ENCODE assay signal across 17 cellular contexts in the genomic region with DNA sequence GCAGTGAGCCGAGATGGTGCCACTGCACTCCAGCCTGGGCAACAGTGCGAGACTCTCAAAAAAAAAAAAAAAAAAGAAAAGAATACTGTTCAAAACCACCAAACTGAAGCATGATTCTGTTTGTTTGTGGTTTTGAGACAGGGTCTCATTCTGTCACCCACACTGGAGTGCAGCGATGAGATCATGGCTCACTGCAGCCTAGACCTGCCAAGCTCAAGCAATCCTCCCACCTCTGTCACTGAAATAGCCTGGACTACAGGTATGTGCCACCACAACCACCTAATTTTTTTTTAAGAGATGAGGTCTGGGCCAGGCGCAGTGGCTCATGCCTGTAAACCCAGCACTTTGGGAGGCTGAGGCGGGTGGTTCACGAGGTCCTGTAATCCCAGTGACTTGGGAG. TPM values are rescaled to one million over a fixed set of nuclear protein-coding genes. Genes with fewer than 3 reads are reported as not detected.
A peak's percentile ranks its signal among the peaks of the same experiment; 100 is the strongest.
DNase-seq lines count a peak whose midpoint lies in the region; ATAC-seq and TF ChIP-seq lines count a peak whose summit lies in the region.
"Had no signal": no experiment of that assay in that cellular context is flagged by ENCODE, and none has a peak within 500 bp of the region (broad histone marks: within the 10 kb centered on the region; RNA-seq: fewer than 3 reads in every experiment).

No MANE protein-coding gene starts in this region.

- no peak for TF ChIP-seq POLR2A in esophagus muscularis mucosa (IDR thresholded peaks at IDR 0.05; ENCODE audit: low read depth)

- peaks cover 9% of the 10 kb centered on the region for H3K4me1 Mint-ChIP-seq in endodermal cell

- peaks cover 50% of the 10 kb centered on the region for H3K4me1 ChIP-seq in left ventricle myocardium inferior
- H3K4me1 ChIP-seq in endodermal cell (ENCODE audit: control insufficient read depth, insufficient read depth, low read length) = no peaks in the 10 kb centered on the region
- H3K4me1 ChIP-seq in esophagus muscularis mucosa = peaks cover 23 to 46% (median 45%) of the 10 kb centered on the region in 4 donors

- H3K27ac Mint-ChIP-seq in endodermal cell = peak overlapping the region; percentile 44

- DNase-seq in left ventricle myocardium inferior (peak; percentile 1), Right ventricle myocardium inferior (ENCODE audit: missing footprints) (no peak), endodermal cell (no peak), esophagus muscularis mucosa (ENCODE audit: extremely low spot score) (no peak), GM19240 (ENCODE audit: insufficient read length, low spot score) (no peak), cortex of kidney (lab: John Stamatoyannopoulos, UW) (no peak)
- DNase-seq: IMR-90, Karpas-422, MG63, NCI-H1092 treated with DMSO at 0.1 percent for 48 hours, NCI-H146, NCI-H2081, SIG-M5 had no signal

- no peak overlapping the region for H3K9ac ChIP-seq in endodermal cell (ENCODE audit: extremely low read depth, low read length, poor library complexity, severe bottlenecking)

- TF ChIP-seq EP300 in esophagus muscularis mucosa (IDR thresholded peaks at IDR 0.05) = no peak

- H3K27me3 ChIP-seq in left ventricle myocardium inferior (ENCODE audit: low read depth) = no peaks in the 10 kb centered on the region
- H3K27me3 ChIP-seq in endodermal cell (ENCODE audit: control insufficient read depth, insufficient read depth, low read length, poor library complexity, severe bottlenecking) = no peaks in the 10 kb centered on the region
- H3K27me3 ChIP-seq in esophagus muscularis mucosa = no peaks in the 10 kb centered on the region
- H3K27me3 ChIP-seq: MG63 had no signal

- H3K36me3 Mint-ChIP-seq in endodermal cell (ENCODE audit: low read depth) = peaks cover 59% of the 10 kb centered on the region

- ATAC-seq in Right ventricle myocardium inferior = no peak
- ATAC-seq: SK-N-SH treated with all-trans-retinoic acid at 6 μM for 48 hours had no signal

- 89 to 98% methylated on average over 5 to 6 of the region's 6 CpGs for WGBS in endodermal cell (ENCODE audit: insufficient coverage in 1 of 2, insufficient read length in 1 of 2), 2 experiments
- WGBS in esophagus muscularis mucosa = 94% methylated on average over 6 of the region's 6 CpGs

- no peak overlapping the region for H3K4me3 Mint-ChIP-seq in endodermal cell

- H3K36me3 ChIP-seq in left ventricle myocardium inferior = peaks cover 70% of the 10 kb centered on the region
- peaks cover 72% of the 10 kb centered on the region for H3K36me3 ChIP-seq in KOPT-K1 (ENCODE audit: insufficient read depth, low read length)
- peaks cover 72% of the 10 kb centered on the region for H3K36me3 ChIP-seq in endodermal cell (ENCODE audit: control insufficient read depth, insufficient read depth, low read length)
- H3K36me3 ChIP-seq in esophagus muscularis mucosa = peaks cover 19 to 69% (median 55%) of the 10 kb centered on the region in 4 donors

- no peaks in the 10 kb centered on the region for H3K9me3 Mint-ChIP-seq in endodermal cell

- H3K4me3 ChIP-seq in left ventricle myocardium inferior = no peak overlapping the region
- H3K4me3 ChIP-seq in endodermal cell (ENCODE audit: low read length) = no peak overlapping the region
- no peak overlapping the region for H3K4me3 ChIP-seq in esophagus muscularis mucosa
- H3K4me3 ChIP-seq: HAP-1, MG63 had no signal

- TF ChIP-seq CTCF in left ventricle myocardium inferior (IDR thresholded peaks at IDR 0.05; ENCODE audit: borderline replicate concordance) = no peak
- TF ChIP-seq CTCF in endodermal cell (conservative IDR thresholded peaks at IDR 0.05) = no peak
- no peak for TF ChIP-seq CTCF in esophagus muscularis mucosa (IDR thresholded peaks at IDR 0.05)

- no peaks in the 10 kb centered on the region for H3K27me3 Mint-ChIP-seq in endodermal cell (ENCODE audit: insufficient read depth)

- H3K27ac ChIP-seq in left ventricle myocardium inferior (replicated peaks) (no peak overlapping the region), KOPT-K1 (ENCODE audit: low read depth, low read length, poor library complexity, severe bottlenecking) (peak overlapping the region; percentile 28), endodermal cell (ENCODE audit: low read depth, low read length) (no peak overlapping the region), esophagus muscularis mucosa (replicated peaks in 1 of 4) (no peak overlapping the region)
- H3K27ac ChIP-seq: C4-2B had no signal

- intact Hi-C loops in left ventricle myocardium inferior (cut with micrococcal nuclease) = no loop called here
- intact Hi-C loops in Right ventricle myocardium inferior (cut with DNase I) = no loop called here
- intact Hi-C loops in esophagus muscularis mucosa (cut with DNase I) = no loop called here

- H3K9me3 ChIP-seq in left ventricle myocardium inferior (replicated peaks) = no peaks in the 10 kb centered on the region
- no peaks in the 10 kb centered on the region for H3K9me3 ChIP-seq in KOPT-K1 (ENCODE audit: insufficient read depth, low read length, poor library complexity, severe bottlenecking)
- H3K9me3 ChIP-seq in endodermal cell (ENCODE audit: control insufficient read depth, low read length) = no peaks in the 10 kb centered on the region
- H3K9me3 ChIP-seq in esophagus muscularis mucosa = no peaks in the 10 kb centered on the region
- H3K9me3 ChIP-seq: HAP-1, MG63 had no signal

RNA-seq across cellular contexts. Expression of gene SUMO2, which starts 4.3 kb away (rescaled TPM):
- total RNA-seq in left ventricle myocardium inferior (183 TPM), Right ventricle myocardium inferior (217 TPM), endodermal cell (100 to 1,000 TPM; 586 to 714 TPM), esophagus muscularis mucosa (100 to 1,000 TPM in 1 of 4 donors, 10 to 100 TPM in 3; 64.4 to 101 (median 80.0) TPM)
- 640 TPM for polyA plus RNA-seq in endodermal cell (2013, experiment 1 of 2)
- 584 TPM for polyA plus RNA-seq in endodermal cell (2013, experiment 2 of 2)

RNA-seq across cellular contexts. Expression of gene JPT1, which starts 24.1 kb away (rescaled TPM):
- total RNA-seq in left ventricle myocardium inferior (13.8 TPM), Right ventricle myocardium inferior (17.1 TPM), endodermal cell (100 to 1,000 TPM; 148 to 156 TPM), esophagus muscularis mucosa (10 to 100 TPM in 3 of 4 donors, 1 to 10 TPM in 1; 5.4 to 24.2 (median 18.4) TPM)
- 352 TPM for polyA plus RNA-seq in endodermal cell (2013, experiment 1 of 2)
- polyA plus RNA-seq in endodermal cell (2013, experiment 2 of 2) = 339 TPM

RNA-seq across cellular contexts. Expression of gene NUP85, which starts 27.0 kb away (rescaled TPM):
- total RNA-seq in left ventricle myocardium inferior (21.2 TPM), Right ventricle myocardium inferior (28.7 TPM), endodermal cell (100 to 1,000 TPM; 105 to 117 TPM), esophagus muscularis mucosa (10 to 100 TPM; 20.4 to 32.4 (median 23.3) TPM)
- 61.6 TPM for polyA plus RNA-seq in endodermal cell (2013, experiment 1 of 2)
- polyA plus RNA-seq in endodermal cell (2013, experiment 2 of 2) = 57.0 TPM

RNA-seq across cellular contexts. Expression of gene NT5C, which starts 46.9 kb away (rescaled TPM):
- total RNA-seq in left ventricle myocardium inferior (25.9 TPM), Right ventricle myocardium inferior (24.6 TPM), endodermal cell (10 to 100 TPM; 69.1 to 80.3 TPM), esophagus muscularis mucosa (10 to 100 TPM; 70.6 to 98.7 (median 75.1) TPM)
- 71.1 TPM for polyA plus RNA-seq in endodermal cell (2013, experiment 1 of 2)
- polyA plus RNA-seq in endodermal cell (2013, experiment 2 of 2) = 57.0 TPM
